In the genomic region with DNA sequence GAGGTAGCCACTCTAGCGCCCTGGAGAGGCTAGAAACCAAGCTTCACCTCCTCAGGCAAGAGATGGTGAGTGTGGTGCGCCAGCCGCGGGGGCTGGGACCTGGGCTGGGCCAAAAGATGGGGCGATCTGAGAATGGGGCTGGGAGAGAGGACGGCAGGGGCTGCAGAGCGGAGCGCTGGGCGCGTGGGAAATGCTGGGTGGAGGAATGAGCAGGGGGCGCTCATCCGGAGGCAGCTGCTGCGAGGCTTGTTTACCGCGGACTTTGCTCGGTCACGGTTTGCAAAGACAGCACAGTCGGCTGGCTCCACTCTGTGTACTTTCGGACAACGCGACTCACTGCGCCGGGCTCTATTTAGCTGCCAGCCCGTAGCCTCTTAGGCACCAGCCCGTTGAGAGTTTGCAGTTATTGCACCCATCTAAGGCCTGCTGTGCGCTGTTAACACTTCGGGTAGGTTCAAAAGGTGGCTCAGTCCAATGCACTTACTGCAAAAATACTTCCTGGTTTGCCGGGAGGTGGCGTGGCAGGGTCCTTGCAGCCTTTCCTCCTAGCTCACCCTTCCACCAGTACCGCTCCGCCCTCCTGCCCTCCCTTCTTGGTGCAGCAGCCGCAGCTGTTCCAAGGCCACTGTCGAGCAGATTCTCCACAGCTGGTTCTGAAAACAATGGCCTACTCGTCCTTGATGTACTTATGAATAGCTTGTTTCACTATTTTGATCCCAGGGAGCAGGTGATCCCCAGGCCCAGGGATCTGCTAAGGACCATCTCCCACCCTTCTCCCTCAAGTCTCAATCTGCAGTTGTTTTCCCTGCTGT, we compare ENCODE assay signal across 1 cellular context.
TF ChIP-seq lines count a peak whose summit lies in the region.

No MANE protein-coding gene starts in this region.

TF ChIP-seq in K562, 482 proteins besides CTCF, POLR2A, EP300 and RAD21 (continued from another document):
- no peak for TF ChIP-seq CBX8 (IDR thresholded peaks at IDR 0.05; ENCODE audit: borderline replicate concordance, extremely low read depth, low read depth, low read length, poor library complexity, severe bottlenecking)
- no peak for TF ChIP-seq ZFP30 (CRISPR knock-in tag; IDR thresholded peaks at IDR 0.05; ENCODE audit: borderline replicate concordance)
- TF ChIP-seq, protein P1, sequence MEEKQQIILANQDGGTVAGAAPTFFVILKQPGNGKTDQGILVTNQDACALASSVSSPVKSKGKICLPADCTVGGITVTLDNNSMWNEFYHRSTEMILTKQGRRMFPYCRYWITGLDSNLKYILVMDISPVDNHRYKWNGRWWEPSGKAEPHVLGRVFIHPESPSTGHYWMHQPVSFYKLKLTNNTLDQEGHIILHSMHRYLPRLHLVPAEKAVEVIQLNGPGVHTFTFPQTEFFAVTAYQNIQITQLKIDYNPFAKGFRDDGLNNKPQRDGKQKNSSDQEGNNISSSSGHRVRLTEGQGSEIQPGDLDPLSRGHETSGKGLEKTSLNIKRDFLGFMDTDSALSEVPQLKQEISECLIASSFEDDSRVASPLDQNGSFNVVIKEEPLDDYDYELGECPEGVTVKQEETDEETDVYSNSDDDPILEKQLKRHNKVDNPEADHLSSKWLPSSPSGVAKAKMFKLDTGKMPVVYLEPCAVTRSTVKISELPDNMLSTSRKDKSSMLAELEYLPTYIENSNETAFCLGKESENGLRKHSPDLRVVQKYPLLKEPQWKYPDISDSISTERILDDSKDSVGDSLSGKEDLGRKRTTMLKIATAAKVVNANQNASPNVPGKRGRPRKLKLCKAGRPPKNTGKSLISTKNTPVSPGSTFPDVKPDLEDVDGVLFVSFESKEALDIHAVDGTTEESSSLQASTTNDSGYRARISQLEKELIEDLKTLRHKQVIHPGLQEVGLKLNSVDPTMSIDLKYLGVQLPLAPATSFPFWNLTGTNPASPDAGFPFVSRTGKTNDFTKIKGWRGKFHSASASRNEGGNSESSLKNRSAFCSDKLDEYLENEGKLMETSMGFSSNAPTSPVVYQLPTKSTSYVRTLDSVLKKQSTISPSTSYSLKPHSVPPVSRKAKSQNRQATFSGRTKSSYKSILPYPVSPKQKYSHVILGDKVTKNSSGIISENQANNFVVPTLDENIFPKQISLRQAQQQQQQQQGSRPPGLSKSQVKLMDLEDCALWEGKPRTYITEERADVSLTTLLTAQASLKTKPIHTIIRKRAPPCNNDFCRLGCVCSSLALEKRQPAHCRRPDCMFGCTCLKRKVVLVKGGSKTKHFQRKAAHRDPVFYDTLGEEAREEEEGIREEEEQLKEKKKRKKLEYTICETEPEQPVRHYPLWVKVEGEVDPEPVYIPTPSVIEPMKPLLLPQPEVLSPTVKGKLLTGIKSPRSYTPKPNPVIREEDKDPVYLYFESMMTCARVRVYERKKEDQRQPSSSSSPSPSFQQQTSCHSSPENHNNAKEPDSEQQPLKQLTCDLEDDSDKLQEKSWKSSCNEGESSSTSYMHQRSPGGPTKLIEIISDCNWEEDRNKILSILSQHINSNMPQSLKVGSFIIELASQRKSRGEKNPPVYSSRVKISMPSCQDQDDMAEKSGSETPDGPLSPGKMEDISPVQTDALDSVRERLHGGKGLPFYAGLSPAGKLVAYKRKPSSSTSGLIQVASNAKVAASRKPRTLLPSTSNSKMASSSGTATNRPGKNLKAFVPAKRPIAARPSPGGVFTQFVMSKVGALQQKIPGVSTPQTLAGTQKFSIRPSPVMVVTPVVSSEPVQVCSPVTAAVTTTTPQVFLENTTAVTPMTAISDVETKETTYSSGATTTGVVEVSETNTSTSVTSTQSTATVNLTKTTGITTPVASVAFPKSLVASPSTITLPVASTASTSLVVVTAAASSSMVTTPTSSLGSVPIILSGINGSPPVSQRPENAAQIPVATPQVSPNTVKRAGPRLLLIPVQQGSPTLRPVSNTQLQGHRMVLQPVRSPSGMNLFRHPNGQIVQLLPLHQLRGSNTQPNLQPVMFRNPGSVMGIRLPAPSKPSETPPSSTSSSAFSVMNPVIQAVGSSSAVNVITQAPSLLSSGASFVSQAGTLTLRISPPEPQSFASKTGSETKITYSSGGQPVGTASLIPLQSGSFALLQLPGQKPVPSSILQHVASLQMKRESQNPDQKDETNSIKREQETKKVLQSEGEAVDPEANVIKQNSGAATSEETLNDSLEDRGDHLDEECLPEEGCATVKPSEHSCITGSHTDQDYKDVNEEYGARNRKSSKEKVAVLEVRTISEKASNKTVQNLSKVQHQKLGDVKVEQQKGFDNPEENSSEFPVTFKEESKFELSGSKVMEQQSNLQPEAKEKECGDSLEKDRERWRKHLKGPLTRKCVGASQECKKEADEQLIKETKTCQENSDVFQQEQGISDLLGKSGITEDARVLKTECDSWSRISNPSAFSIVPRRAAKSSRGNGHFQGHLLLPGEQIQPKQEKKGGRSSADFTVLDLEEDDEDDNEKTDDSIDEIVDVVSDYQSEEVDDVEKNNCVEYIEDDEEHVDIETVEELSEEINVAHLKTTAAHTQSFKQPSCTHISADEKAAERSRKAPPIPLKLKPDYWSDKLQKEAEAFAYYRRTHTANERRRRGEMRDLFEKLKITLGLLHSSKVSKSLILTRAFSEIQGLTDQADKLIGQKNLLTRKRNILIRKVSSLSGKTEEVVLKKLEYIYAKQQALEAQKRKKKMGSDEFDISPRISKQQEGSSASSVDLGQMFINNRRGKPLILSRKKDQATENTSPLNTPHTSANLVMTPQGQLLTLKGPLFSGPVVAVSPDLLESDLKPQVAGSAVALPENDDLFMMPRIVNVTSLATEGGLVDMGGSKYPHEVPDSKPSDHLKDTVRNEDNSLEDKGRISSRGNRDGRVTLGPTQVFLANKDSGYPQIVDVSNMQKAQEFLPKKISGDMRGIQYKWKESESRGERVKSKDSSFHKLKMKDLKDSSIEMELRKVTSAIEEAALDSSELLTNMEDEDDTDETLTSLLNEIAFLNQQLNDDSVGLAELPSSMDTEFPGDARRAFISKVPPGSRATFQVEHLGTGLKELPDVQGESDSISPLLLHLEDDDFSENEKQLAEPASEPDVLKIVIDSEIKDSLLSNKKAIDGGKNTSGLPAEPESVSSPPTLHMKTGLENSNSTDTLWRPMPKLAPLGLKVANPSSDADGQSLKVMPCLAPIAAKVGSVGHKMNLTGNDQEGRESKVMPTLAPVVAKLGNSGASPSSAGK (IDR thresholded peaks at IDR 0.05): peak; percentile 66; the same call in 1 of the 2 replicates
- TF ChIP-seq BMI1 (IDR thresholded peaks at IDR 0.05; ENCODE audit: low read length): no peak
- TF ChIP-seq, protein P2, sequence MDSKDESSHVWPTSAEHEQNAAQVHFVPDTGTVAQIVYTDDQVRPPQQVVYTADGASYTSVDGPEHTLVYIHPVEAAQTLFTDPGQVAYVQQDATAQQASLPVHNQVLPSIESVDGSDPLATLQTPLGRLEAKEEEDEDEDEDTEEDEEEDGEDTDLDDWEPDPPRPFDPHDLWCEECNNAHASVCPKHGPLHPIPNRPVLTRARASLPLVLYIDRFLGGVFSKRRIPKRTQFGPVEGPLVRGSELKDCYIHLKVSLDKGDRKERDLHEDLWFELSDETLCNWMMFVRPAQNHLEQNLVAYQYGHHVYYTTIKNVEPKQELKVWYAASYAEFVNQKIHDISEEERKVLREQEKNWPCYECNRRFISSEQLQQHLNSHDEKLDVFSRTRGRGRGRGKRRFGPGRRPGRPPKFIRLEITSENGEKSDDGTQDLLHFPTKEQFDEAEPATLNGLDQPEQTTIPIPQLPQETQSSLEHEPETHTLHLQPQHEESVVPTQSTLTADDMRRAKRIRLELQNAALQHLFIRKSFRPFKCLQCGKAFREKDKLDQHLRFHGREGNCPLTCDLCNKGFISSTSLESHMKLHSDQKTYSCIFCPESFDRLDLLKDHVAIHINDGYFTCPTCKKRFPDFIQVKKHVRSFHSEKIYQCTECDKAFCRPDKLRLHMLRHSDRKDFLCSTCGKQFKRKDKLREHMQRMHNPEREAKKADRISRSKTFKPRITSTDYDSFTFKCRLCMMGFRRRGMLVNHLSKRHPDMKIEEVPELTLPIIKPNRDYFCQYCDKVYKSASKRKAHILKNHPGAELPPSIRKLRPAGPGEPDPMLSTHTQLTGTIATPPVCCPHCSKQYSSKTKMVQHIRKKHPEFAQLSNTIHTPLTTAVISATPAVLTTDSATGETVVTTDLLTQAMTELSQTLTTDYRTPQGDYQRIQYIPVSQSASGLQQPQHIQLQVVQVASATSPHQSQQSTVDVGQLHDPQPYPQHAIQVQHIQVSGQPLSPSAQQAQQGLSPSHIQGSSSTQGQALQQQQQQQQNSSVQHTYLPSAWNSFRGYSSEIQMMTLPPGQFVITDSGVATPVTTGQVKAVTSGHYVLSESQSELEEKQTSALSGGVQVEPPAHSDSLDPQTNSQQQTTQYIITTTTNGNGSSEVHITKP (IDR thresholded peaks at IDR 0.05; ENCODE audit: partially characterized antibody): peak; percentile 38
- no peak for TF ChIP-seq POLR2AphosphoS5 (IDR thresholded peaks at IDR 0.05; ENCODE audit: control insufficient read depth, insufficient read depth, low read depth, low read length)
- peak; percentile 29; the same call in 1 of the 2 replicates for TF ChIP-seq L3MBTL2 (IDR thresholded peaks at IDR 0.05)
TF ChIP-seq in K562: peak in this region for 4.
